In the genomic region with DNA sequence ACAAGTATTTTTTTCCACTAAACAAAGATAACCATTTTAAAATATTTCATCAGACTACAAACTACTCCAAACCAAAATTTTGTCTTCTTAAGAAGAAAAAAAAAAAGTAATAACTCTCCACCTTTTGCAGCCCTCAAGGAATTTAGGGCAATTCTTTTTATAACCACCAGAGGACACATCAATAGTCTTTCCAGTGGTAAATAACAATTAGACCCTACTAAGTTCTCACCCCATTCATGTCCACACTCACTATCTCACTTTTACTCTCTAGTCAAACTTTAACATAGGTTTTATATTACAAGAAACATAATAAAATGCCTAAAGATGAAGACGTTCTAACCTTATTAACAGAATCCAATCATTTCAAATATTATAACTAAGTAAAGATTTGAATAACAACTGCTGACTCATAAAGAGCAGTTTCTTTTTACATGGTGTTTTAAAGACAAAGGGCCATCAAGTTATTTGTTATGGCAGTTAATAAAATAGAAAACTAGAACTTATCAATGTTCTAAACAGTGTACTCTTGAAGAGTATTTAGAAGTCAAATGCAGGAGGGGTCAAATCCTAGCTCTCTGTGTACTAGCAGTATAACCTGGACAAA, we compare ENCODE assay signal across 9 cellular contexts. TPM values are rescaled to one million over a fixed set of nuclear protein-coding genes. Genes with fewer than 3 reads are reported as not detected.
DNase-seq lines count a peak whose midpoint lies in the region; ATAC-seq and TF ChIP-seq lines count a peak whose summit lies in the region.
"Had no signal": no experiment of that assay in that cellular context is flagged by ENCODE, and none has a peak within 500 bp of the region (broad histone marks: within the 10 kb centered on the region; RNA-seq: fewer than 3 reads in every experiment).

No MANE protein-coding gene starts in this region.

- H3K27ac Mint-ChIP-seq in natural killer cell: no peak overlapping the region

- H3K9me3 ChIP-seq in GM23248 (ENCODE audit: low read depth): no peaks in the 10 kb centered on the region
- H3K9me3 ChIP-seq in Loucy (ENCODE audit: insufficient read depth, low read depth, low read length): no peaks in the 10 kb centered on the region

- H3K36me3 ChIP-seq in GM23248 (ENCODE audit: low read depth) (no peaks in the 10 kb centered on the region), Loucy (ENCODE audit: insufficient read depth, low read length) (no peaks in the 10 kb centered on the region)

- H3K4me1 ChIP-seq in GM23248 (ENCODE audit: insufficient read depth): no peaks in the 10 kb centered on the region
- no peaks in the 10 kb centered on the region for H3K4me1 ChIP-seq in Loucy (ENCODE audit: insufficient read depth, low read length, poor library complexity, severe bottlenecking)

- 22 to 23% methylated on average over 1 of the region's 1 CpG for WGBS in GM23248 (ENCODE audit: low coverage in 1 of 2, low lambda C conversion rate in 2 of 2, missing lambda C conversion rate in 2 of 2), 2 experiments

- H3K4me3 Mint-ChIP-seq in natural killer cell: no peak overlapping the region

- no peaks in the 10 kb centered on the region for H3K9me2 ChIP-seq in GM23248 (ENCODE audit: insufficient read depth)
- H3K9me2 ChIP-seq in Loucy (replicated peaks; ENCODE audit: low read depth, low read length): no peaks in the 10 kb centered on the region

- H3K4me1 Mint-ChIP-seq in natural killer cell: no peaks in the 10 kb centered on the region

- in situ Hi-C loops in GM23248 (cut with MboI) (no loop called here), GM13977 (cut with MboI; ENCODE audit: low pct_unique_long_range_greater_than_20kb, low sequenced_read_pairs, unreplicated experiment) (no loop called here)

- H3K79me2 ChIP-seq in GM23248 (ENCODE audit: insufficient read depth): no peaks in the 10 kb centered on the region
- no peaks in the 10 kb centered on the region for H3K79me2 ChIP-seq in Loucy (ENCODE audit: insufficient read depth, low read length)

- ATAC-seq in GM18498 (IDR thresholded peaks at IDR 0.05; ENCODE audit: unreplicated experiment): peak; percentile 78
- ATAC-seq in natural killer cell: no peak

- H4K20me1 ChIP-seq in GM23248 (ENCODE audit: insufficient read depth) (no peaks in the 10 kb centered on the region), Loucy (ENCODE audit: insufficient read depth, low read length, poor library complexity, severe bottlenecking) (no peaks in the 10 kb centered on the region)

- H2AFZ ChIP-seq in GM23248: no peak overlapping the region
- no peak overlapping the region for H2AFZ ChIP-seq in Loucy (ENCODE audit: low read length)

- H3K4me3 ChIP-seq in GM23248 (no peak overlapping the region), Loucy (ENCODE audit: low read length, poor library complexity, severe bottlenecking) (no peak overlapping the region)

- H3K4me2 ChIP-seq in GM23248 (ENCODE audit: unreplicated experiment) (no peak overlapping the region), Loucy (ENCODE audit: low read depth, low read length, poor library complexity, severe bottlenecking) (no peak overlapping the region)

- H3K27me3 ChIP-seq in GM23248 (replicated peaks; ENCODE audit: insufficient read depth) (no peaks in the 10 kb centered on the region), Loucy (ENCODE audit: insufficient read depth, low read length, poor library complexity, severe bottlenecking) (no peaks in the 10 kb centered on the region)

- DNase-seq in GM23248 (peak; percentile 7), germinal center (ENCODE audit: low spot score) (peak; percentile 2), DMS153 (lab: John Stamatoyannopoulos, UW) (no peak), natural killer cell (no peak), KG1 (lab: John Stamatoyannopoulos, UW) (no peak), GM13977 (ENCODE audit: low spot score) (no peak)
- DNase-seq: Right ventricle myocardium superior had no signal

- TF ChIP-seq CTCF in Loucy (conservative IDR thresholded peaks at IDR 0.05; ENCODE audit: low read length): peak; percentile 47
- TF ChIP-seq CTCF in natural killer cell (IDR thresholded peaks at IDR 0.05): no peak
- TF ChIP-seq CTCF in GM13977 (IDR thresholded peaks at IDR 0.05; ENCODE audit: extremely low read depth, insufficient read depth, missing control alignments): no peak

- H3K36me3 Mint-ChIP-seq in natural killer cell: no peaks in the 10 kb centered on the region

- H3K9ac ChIP-seq in GM23248 (no peak overlapping the region), Loucy (ENCODE audit: low read depth, low read length, poor library complexity, severe bottlenecking) (no peak overlapping the region)

- H3F3A ChIP-seq in GM23248 (ENCODE audit: insufficient read depth) (no peaks in the 10 kb centered on the region), Loucy (ENCODE audit: low read depth) (no peaks in the 10 kb centered on the region)

- H3K27ac ChIP-seq in GM23248: no peak overlapping the region

- peaks cover 0 to 8% of the 10 kb centered on the region in 2 donors for H3K27me3 Mint-ChIP-seq in natural killer cell (ENCODE audit: low read depth in 2 of 2)

- intact Hi-C loops in natural killer cell (cut with micrococcal nuclease): no loop called here

- H3K9me3 Mint-ChIP-seq in natural killer cell: peaks cover 0 to 2% of the 10 kb centered on the region in 2 donors

RNA-seq across cellular contexts. Expression of gene CCDC39, which starts 33.0 kb away (rescaled TPM):
- not detected in 2 replicates for total RNA-seq in GM23248 (2014; rRNA removed; shearing (Covaris generic))
- not detected in 2 replicates for polyA plus RNA-seq in GM23248 (2016; fragmentation: Nextera tagmentation; extraction: Ambion mirVana)
- not detected for total RNA-seq in natural killer cell
- total RNA-seq: Right ventricle myocardium superior had no signal

RNA-seq across cellular contexts. Expression of gene TTC14, which starts 44.3 kb away (rescaled TPM):
- total RNA-seq in GM23248 (2014; rRNA removed; shearing (Covaris generic)): 24.4 and 26.0 TPM in 2 replicates
- 17.4 and 21.4 TPM in 2 replicates for polyA plus RNA-seq in GM23248 (2016; fragmentation: Nextera tagmentation; extraction: Ambion mirVana)
- 100 to 1,000 TPM in 2 of 3 donors, 10 to 100 TPM in 1; 92.9 to 115 (median 112) TPM for total RNA-seq in natural killer cell

Comparison
In these comparisons a context has a peak if more than half of its experiments do, and no peak if none do; other contexts are left out.
1. DNase-seq: peak in GM23248 (single experiment) and germinal center (single experiment); none in DMS153 (single experiment), natural killer cell (single experiment), KG1 (single experiment) and GM13977 (single experiment).